Comparison of ENCODE assay signal across 8 cellular contexts in genomic region chr7:29146082-29146706, GRCh38. TPM values are rescaled to one million over a fixed set of nuclear protein-coding genes. Genes with fewer than 3 reads are reported as not detected.
DNase-seq lines count a peak whose midpoint lies in the region; ATAC-seq and TF ChIP-seq lines count a peak whose summit lies in the region.

CPVL (minus strand) TSS chr7:29146537; CDS start chr7:29121061, 25,476 bp downstream.

- intact Hi-C loops in dorsolateral prefrontal cortex (cut with DNase I), result no loop called here

- H3K4me1 ChIP-seq in GM23338 (ENCODE audit: insufficient read depth) (peaks cover 13% of the 10 kb centered on the region), suprapubic skin (peaks cover 18% of the 10 kb centered on the region)

- ATAC-seq in GM23338, result peak; percentile 94

- no peaks in the 10 kb centered on the region for H3K79me2 ChIP-seq in GM23338 (replicated peaks; ENCODE audit: insufficient read depth)

- no peaks in the 10 kb centered on the region for H3K9me3 ChIP-seq in suprapubic skin

- H3K4me1 Mint-ChIP-seq in GM23338, result peaks cover 14% of the 10 kb centered on the region; the same call in 2 of the 3 replicates

- TF ChIP-seq POLR2A in suprapubic skin (IDR thresholded peaks at IDR 0.05), result peak in 1 of 2 donors; percentile 41

- WGBS in suprapubic skin, result under 1% methylated on average over 26 of the region's 41 CpGs

- DNase-seq in GM23338 (ENCODE audit: low spot score) (peak; percentile 76), NCI-H748 treated with DMSO at 0.1 percent for 48 hours (lab: John Stamatoyannopoulos, UW) (peak; percentile 24), dorsolateral prefrontal cortex (peak in 8 of 10 donors; percentile 26 to 52 (median 39)), medulla oblongata (ENCODE audit: extremely low spot score) (peak; percentile 68), suprapubic skin (ENCODE audit: low spot score in 2 of 2) (peak in 1 of 2 donors; percentile 67), AG08395 (ENCODE audit: low spot score) (no peak), HK-2 (ENCODE audit: unreplicated experiment) (no peak)
- no peak for DNase-seq in stimulated activated CD4-positive, alpha-beta T cell treated with anti-CD3 and anti-CD28 coated beads, Interleukin-1b, Interleukin-23, amount 100 ng/mL, for 48 hours

- H2AFZ ChIP-seq in GM23338, result peak within 1 kb of the TSS; percentile 99

- H3K36me3 ChIP-seq in GM23338 (ENCODE audit: insufficient read depth), result no peaks in the 10 kb centered on the region
- no peaks in the 10 kb centered on the region for H3K36me3 ChIP-seq in suprapubic skin

- H3K9me3 Mint-ChIP-seq in GM23338, result no peaks in the 10 kb centered on the region

- peak within 1 kb of the TSS; percentile 88 for H3K4me3 ChIP-seq in GM23338
- peak within 1 kb of the TSS; percentile 6 to 70 (median 50) for H3K4me3 ChIP-seq in dorsolateral prefrontal cortex
- peak within 1 kb of the TSS; percentile 49 for H3K4me3 ChIP-seq in suprapubic skin

- H3K27ac Mint-ChIP-seq in GM23338, result peak within 1 kb of the TSS; percentile 33; the same call in 1 of the 2 replicates

- peaks cover 16% of the 10 kb centered on the region for H3K27me3 Mint-ChIP-seq in GM23338 (ENCODE audit: insufficient read depth, low read depth, poor library complexity)

- peak within 1 kb of the TSS; percentile 97 for H3K4me2 ChIP-seq in GM23338

- no peak for TF ChIP-seq CTCF in GM23338 (conservative IDR thresholded peaks at IDR 0.05; ENCODE audit: low read depth in 2 of 2)
- no peak for TF ChIP-seq CTCF in dorsolateral prefrontal cortex (IDR thresholded peaks at IDR 0.05 in 54 of 56, conservative IDR thresholded peaks at IDR 0.05 in 2 of 56; ENCODE audit: low read depth in 1 of 56, partially characterized antibody in 56 of 56)
- TF ChIP-seq CTCF in suprapubic skin (IDR thresholded peaks at IDR 0.05), result no peak

- H3K4me3 Mint-ChIP-seq in GM23338, result peak within 1 kb of the TSS; percentile 97

- H4K20me1 ChIP-seq in GM23338 (replicated peaks; ENCODE audit: insufficient read depth), result no peaks in the 10 kb centered on the region

- no peaks in the 10 kb centered on the region for H3K36me3 Mint-ChIP-seq in GM23338 (ENCODE audit: low read depth)

- H3K27ac ChIP-seq in GM23338 (ENCODE audit: low read depth) (no peak within 1 kb of the TSS), dorsolateral prefrontal cortex (peak within 1 kb of the TSS in 6 of 59 donors; percentile 7 to 43 (median 20)), suprapubic skin (no peak within 1 kb of the TSS)

- H3F3A ChIP-seq in GM23338 (replicated peaks; ENCODE audit: low read depth), result no peaks in the 10 kb centered on the region

- H3K27me3 ChIP-seq in GM23338 (ENCODE audit: insufficient read depth), result peaks cover 20% of the 10 kb centered on the region
- peaks cover 0 to 58% (median 19%) of the 10 kb centered on the region in 45 donors for H3K27me3 ChIP-seq in dorsolateral prefrontal cortex
- H3K27me3 ChIP-seq in suprapubic skin, result peaks cover 41% of the 10 kb centered on the region

- TF ChIP-seq EP300 in suprapubic skin (IDR thresholded peaks at IDR 0.05), result no peak

- no peaks in the 10 kb centered on the region for H3K9me2 ChIP-seq in GM23338 (ENCODE audit: insufficient read depth)

TF ChIP-seq in GM23338, 12 proteins besides CTCF, POLR2A, EP300 and RAD21:
- TF ChIP-seq ZNF114 (CRISPR knock-in tag; IDR thresholded peaks at IDR 0.05), result no peak
- TF ChIP-seq POLR2AphosphoS5 (IDR thresholded peaks at IDR 0.05; ENCODE audit: low read depth), result peak; percentile 79
- no peak for TF ChIP-seq ZNF462 (CRISPR knock-in tag; IDR thresholded peaks at IDR 0.05)
- peak; percentile 10; the same call in 1 of the 2 replicates for TF ChIP-seq CREB1 (CRISPR knock-in tag; IDR thresholded peaks at IDR 0.05; ENCODE audit: low read depth)

RNA-seq across cellular contexts. Expression of gene CPVL, which starts in this region (rescaled TPM):
- total RNA-seq in GM23338 (2014; rRNA removed; shearing (Covaris generic)), result 33.3 and 37.8 TPM in 2 replicates
- 31.9 and 36.5 TPM in 2 replicates for polyA plus RNA-seq in GM23338 (2016; fragmentation: Nextera tagmentation; extraction: Ambion mirVana)
- 10 to 100 TPM in 48 of 120 experiments, 1 to 10 TPM in 72; 1.1 to 20.6 (median 8.7) TPM for total RNA-seq in dorsolateral prefrontal cortex
- total RNA-seq in suprapubic skin, result 10 to 100 TPM in 2 of 4 donors, 1 to 10 TPM in 2; 8.1 to 17.1 (median 10.1) TPM

Comparison
In these comparisons a context has a peak if more than half of its experiments do, and no peak if none do; other contexts are left out.
1. DNase-seq: peak in GM23338 (single experiment), NCI-H748 treated with DMSO at 0.1 percent for 48 hours (single experiment), dorsolateral prefrontal cortex (8 of 10) and medulla oblongata (single experiment); none in stimulated activated CD4-positive, alpha-beta T cell treated with anti-CD3 and anti-CD28 coated beads, Interleukin-1b, Interleukin-23, amount 100 ng/mL, for 48 hours (single experiment), AG08395 (single experiment) and HK-2 (single experiment).
2. Peak in every context shown above with its lines, with median percentiles within 50 percentile points of each other: H3K4me3 ChIP-seq.